13 cellular contexts compared by ENCODE assay signal in genomic region chr12:46404225-46404631, GRCh38. TPM values are rescaled to one million over a fixed set of nuclear protein-coding genes. Genes with fewer than 3 reads are reported as not detected.
DNase-seq lines count a peak whose midpoint lies in the region; ATAC-seq and TF ChIP-seq lines count a peak whose summit lies in the region.
"Had no signal": no experiment of that assay in that cellular context is flagged by ENCODE, and none has a peak within 500 bp of the region (broad histone marks: within the 10 kb centered on the region; RNA-seq: fewer than 3 reads in every experiment).

No MANE protein-coding gene starts in this region.

- peak; percentile 63 for ATAC-seq in GM18867 (IDR thresholded peaks at IDR 0.05; ENCODE audit: unreplicated experiment)
- no peak for ATAC-seq in thoracic aorta (ENCODE audit: insufficient number of reproducible peaks, low FRiP score, low read depth)
- ATAC-seq in right lobe of liver = no peak
- ATAC-seq in HG03095 (IDR thresholded peaks at IDR 0.05; ENCODE audit: unreplicated experiment) = no peak

- TF ChIP-seq CTCF in thoracic aorta (IDR thresholded peaks at IDR 0.05) (no peak), right lobe of liver (IDR thresholded peaks at IDR 0.05) (no peak), GM10248 (IDR thresholded peaks at IDR 0.05; ENCODE audit: control extremely low read depth, extremely low read depth, low read depth, missing control alignments) (no peak)

- H3K4me1 ChIP-seq in thoracic aorta (ENCODE audit: control insufficient read depth in 1 of 2, low read depth in 2 of 2) (peaks cover 34 to 70% of the 10 kb centered on the region in 2 donors), right lobe of liver (no peaks in the 10 kb centered on the region)

- H3K36me3 ChIP-seq in MG63 (peaks cover 11% of the 10 kb centered on the region), thoracic aorta (no peaks in the 10 kb centered on the region), right lobe of liver (no peaks in the 10 kb centered on the region)

- POLR2A ChIA-PET in GM10248 (lab: Yijun Ruan, JAX) = interaction anchor here (0.7 kb wide), 1 partner anchor 48 kb away, joined by 6 read pairs; no protein-coding TSS in a partner anchor

- 82% methylated on average over 1 of the region's 1 CpG for WGBS in right lobe of liver (ENCODE audit: insufficient coverage, low coverage, low lambda C conversion rate, missing lambda C conversion rate)

- intact Hi-C loops in right lobe of liver (cut with DNase I) = no loop called here

- H3K27ac ChIP-seq in thoracic aorta = peak overlapping the region; percentile 31 to 51
- no peak overlapping the region for H3K27ac ChIP-seq in right lobe of liver

- no peak for TF ChIP-seq POLR2A in right lobe of liver (IDR thresholded peaks at IDR 0.05)

- CTCF ChIA-PET in GM10248 (lab: Yijun Ruan, JAX) = no interaction called here

- H3K9me3 ChIP-seq in MG63 = peaks cover 4% of the 10 kb centered on the region
- H3K9me3 ChIP-seq in thoracic aorta = no peaks in the 10 kb centered on the region
- H3K9me3 ChIP-seq in right lobe of liver = no peaks in the 10 kb centered on the region

- no peak overlapping the region for H3K4me3 ChIP-seq in MG63
- no peak overlapping the region for H3K4me3 ChIP-seq in thoracic aorta
- H3K4me3 ChIP-seq in right lobe of liver = no peak overlapping the region

- H3K27me3 ChIP-seq in MG63 (no peaks in the 10 kb centered on the region), thoracic aorta (replicated peaks; ENCODE audit: insufficient read depth) (no peaks in the 10 kb centered on the region), right lobe of liver (no peaks in the 10 kb centered on the region)

- DNase-seq in MG63 = peak; percentile 80
- peak; percentile 89 for DNase-seq in fibroblast of peridontal ligament (ENCODE audit: extremely low read depth)
- DNase-seq in thoracic aorta (ENCODE audit: low spot score) = no peak
- no peak for DNase-seq in right lobe of liver
- no peak for DNase-seq in GM10248 (ENCODE audit: extremely low spot score)
- DNase-seq: activated CD4-positive, alpha-beta T cell treated with anti-CD3 and anti-CD28 coated beads, Interleukin-2, amount 10 ng/mL, durations not matched to agents 7 days and 5 days; activated gamma-delta T cell; DMS 273 treated with DMSO at 0.1 percent for 48 hours; H9; NCI-H1105; NCI-H524 had no signal

RNA-seq across cellular contexts. Expression of gene SLC38A2, which starts 31.7 kb away (rescaled TPM):
- total RNA-seq in MG63 (2014; rRNA removed; shearing (Covaris generic); ENCODE audit: low replicate concordance) = 331 and 535 TPM in 2 replicates
- 100 to 1,000 TPM; 334 to 384 TPM for total RNA-seq in thoracic aorta
- total RNA-seq in right lobe of liver = 100 to 1,000 TPM in 5 of 6 experiments, 10 to 100 TPM in 1; 77.0 to 463 (median 290) TPM

Comparison
In these comparisons a context has a peak if more than half of its experiments do, and no peak if none do; other contexts are left out.
1. DNase-seq: peak in MG63 (single experiment) and fibroblast of peridontal ligament (single experiment); none in thoracic aorta (single experiment), right lobe of liver (0 of 3) and GM10248 (single experiment).
2. H3K27ac ChIP-seq: peak in thoracic aorta (2 of 2); none in right lobe of liver (0 of 3).